ENCODE assay signal across 10 cellular contexts in the genomic region with DNA sequence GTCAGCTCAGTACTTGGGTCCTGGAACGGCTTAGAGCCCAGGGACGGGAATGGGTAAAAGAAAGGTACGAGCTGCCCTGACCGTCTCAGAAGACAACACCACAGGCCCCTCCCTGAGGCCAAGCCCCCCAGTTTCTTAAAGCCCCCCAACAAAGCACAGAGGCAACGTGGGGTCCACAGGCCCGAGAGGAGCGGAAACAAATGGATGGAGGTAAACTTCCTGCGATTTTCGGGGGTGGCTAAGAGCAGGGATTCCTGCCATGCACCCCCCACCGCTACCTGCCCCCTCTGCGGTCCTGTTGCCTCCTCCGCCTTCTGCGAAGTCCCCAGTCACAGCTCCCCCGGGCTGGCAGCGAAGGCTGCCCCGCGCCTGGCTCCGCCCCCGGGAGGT. TPM values are rescaled to one million over a fixed set of nuclear protein-coding genes. Genes with fewer than 3 reads are reported as not detected.
A peak's percentile ranks its signal among the peaks of the same experiment; 100 is the strongest.
DNase-seq lines count a peak whose midpoint lies in the region; ATAC-seq, FAIRE-seq and TF ChIP-seq lines count a peak whose summit lies in the region.
"Had no signal": no experiment of that assay in that cellular context is flagged by ENCODE, and none has a peak within 500 bp of the region (broad histone marks: within the 10 kb centered on the region; RNA-seq: fewer than 3 reads in every experiment).

No MANE protein-coding gene starts in this region.

- peak overlapping the region; percentile 35 to 94 (median 90) for H3K27ac ChIP-seq in gastroesophageal sphincter
- H3K27ac ChIP-seq in prostate gland = peak overlapping the region; percentile 89 to 95
- H3K27ac ChIP-seq: 22Rv1 had no signal

- intact Hi-C loops in prostate gland (cut with DNase I) = no loop called here

- FAIRE-seq in D721Med (lab: Jason Lieb, UNC) (no peak), GM12892 (lab: Jason Lieb, UNC) (no peak)
- FAIRE-seq: TTC549 had no signal

- ATAC-seq in gastroesophageal sphincter (no peak), HG02759 (IDR thresholded peaks at IDR 0.05; ENCODE audit: unreplicated experiment) (no peak)

- H3K36me3 ChIP-seq in gastroesophageal sphincter = no peaks in the 10 kb centered on the region
- no peaks in the 10 kb centered on the region for H3K36me3 ChIP-seq in prostate gland

- TF ChIP-seq CTCF in gastroesophageal sphincter (IDR thresholded peaks at IDR 0.05) (no peak), prostate gland (IDR thresholded peaks at IDR 0.05) (no peak), D721Med (IDR thresholded peaks at IDR 0.05; ENCODE audit: insufficient read depth, missing control alignments) (no peak)

- no peak for TF ChIP-seq POLR2A in gastroesophageal sphincter (IDR thresholded peaks at IDR 0.05)
- TF ChIP-seq POLR2A in prostate gland (IDR thresholded peaks at IDR 0.05) = no peak
- no peak for TF ChIP-seq POLR2A in GM12892 (IDR thresholded peaks at IDR 0.05; ENCODE audit: low read depth, low read length)

- DNase-seq in NCI-H1436 (lab: John Stamatoyannopoulos, UW) = peak; percentile 32
- no peak for DNase-seq in NCI-H1436 treated with DMSO at 0.1 percent for 48 hours (lab: John Stamatoyannopoulos, UW)
- peak; percentile 4 for DNase-seq in activated T-cell treated with anti-CD3 and anti-CD28 coated beads for 24 hours (ENCODE audit: low read depth)
- DNase-seq in prostate gland (ENCODE audit: low spot score) = peak; percentile 51
- DNase-seq in D721Med (ENCODE audit: insufficient read length, low spot score) = no peak
- no peak for DNase-seq in GM12892 (ENCODE audit: insufficient read length)

- H3K4me1 ChIP-seq in gastroesophageal sphincter (peaks cover 0 to 69% (median 11%) of the 10 kb centered on the region in 3 donors), prostate gland (replicated peaks) (peaks cover 11% of the 10 kb centered on the region)

- WGBS in gastroesophageal sphincter (ENCODE audit: low coverage in 1 of 2), 2 donors = 0% methylated on average over 7 of the region's 19 CpGs; no CpG with 5 or more reads in 1 of the 2 donors
- WGBS in prostate gland = 0% methylated on average over 15 of the region's 19 CpGs

- H3K27me3 ChIP-seq in gastroesophageal sphincter (no peaks in the 10 kb centered on the region), prostate gland (replicated peaks; ENCODE audit: insufficient read depth) (no peaks in the 10 kb centered on the region)

- no peak for TF ChIP-seq EP300 in gastroesophageal sphincter (IDR thresholded peaks at IDR 0.05)

- H3K4me3 ChIP-seq in gastroesophageal sphincter = peak overlapping the region; percentile 58 to 91
- peak overlapping the region; percentile 71 to 93 for H3K4me3 ChIP-seq in prostate gland

- H3K9me3 ChIP-seq in gastroesophageal sphincter (no peaks in the 10 kb centered on the region), prostate gland (no peaks in the 10 kb centered on the region)

RNA-seq across cellular contexts. Expression of gene PTPRS, which starts 48.2 kb away (rescaled TPM):
- 100 to 1,000 TPM; 142 to 244 (median 223) TPM for total RNA-seq in gastroesophageal sphincter
- total RNA-seq in prostate gland = 100 to 1,000 TPM; 221 to 379 TPM
- 15.0 TPM for polyA plus RNA-seq in GM12892 (2012; ENCODE audit: missing spikeins)

Comparison
In these comparisons a context has a peak if more than half of its experiments do, and no peak if none do; other contexts are left out.
1. DNase-seq: peak in NCI-H1436 (single experiment), activated T-cell treated with anti-CD3 and anti-CD28 coated beads for 24 hours (single experiment) and prostate gland (single experiment); none in NCI-H1436 treated with DMSO at 0.1 percent for 48 hours (single experiment), D721Med (single experiment) and GM12892 (single experiment).